In the genomic region with DNA sequence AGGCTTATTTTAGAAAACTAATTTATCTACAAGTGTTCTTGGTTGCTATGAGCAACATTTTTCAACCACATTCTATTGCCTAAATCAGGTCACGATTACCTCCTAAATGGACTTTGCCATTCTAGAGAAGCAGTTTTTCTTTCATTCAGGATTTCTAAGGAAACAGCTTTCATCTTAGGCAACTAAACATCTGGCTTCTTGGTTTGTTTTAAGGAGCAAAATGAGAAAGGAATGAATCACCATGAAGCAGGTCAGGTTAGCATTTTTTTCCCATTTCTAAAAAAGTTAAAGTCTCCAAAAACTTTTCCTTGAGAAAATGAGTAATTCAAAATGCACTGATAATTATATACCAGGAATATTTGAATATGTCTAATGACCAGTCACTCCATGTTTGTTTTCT, we compare ENCODE assay signal across 21 cellular contexts.
DNase-seq lines count a peak whose midpoint lies in the region; ATAC-seq and TF ChIP-seq lines count a peak whose summit lies in the region.
"Had no signal": no experiment of that assay in that cellular context is flagged by ENCODE, and none has a peak within 500 bp of the region (broad histone marks: within the 10 kb centered on the region; RNA-seq: fewer than 3 reads in every experiment).

No MANE protein-coding gene starts in this region.

- H2AFZ ChIP-seq in ACC112 (ENCODE audit: low read length, unreplicated experiment) (no peak overlapping the region), IMR-90 (replicated peaks; ENCODE audit: low read length, poor library complexity) (no peak overlapping the region), mesenchymal stem cell (ENCODE audit: low read depth, low read length) (no peak overlapping the region)

- H3K36me3 ChIP-seq in ACC112 (ENCODE audit: insufficient read depth, low read length) (no peaks in the 10 kb centered on the region), IMR-90 (ENCODE audit: control insufficient read depth, insufficient read depth, low read length) (no peaks in the 10 kb centered on the region), mesenchymal stem cell (ENCODE audit: control insufficient read depth in 1 of 2, insufficient read depth in 2 of 2, low read depth in 1 of 2, low read length in 2 of 2) (no peaks in the 10 kb centered on the region)
- H3K36me3 ChIP-seq: right lobe of liver had no signal

- H2AK5ac ChIP-seq in IMR-90 (ENCODE audit: low read depth, low read length) = no peak overlapping the region
- no peak overlapping the region for H2AK5ac ChIP-seq in mesenchymal stem cell (ENCODE audit: low read length, severe bottlenecking)

- no peak overlapping the region for H4K91ac ChIP-seq in IMR-90 (ENCODE audit: insufficient read depth, low read depth, low read length)
- H4K91ac ChIP-seq in mesenchymal stem cell (ENCODE audit: low read length) = no peak overlapping the region

- H3K27me3 ChIP-seq in ACC112 (ENCODE audit: insufficient read depth, low read length) (no peaks in the 10 kb centered on the region), IMR-90 (ENCODE audit: control insufficient read depth, insufficient read depth, low read length) (no peaks in the 10 kb centered on the region), mesenchymal stem cell (ENCODE audit: control insufficient read depth in 1 of 2, insufficient read depth in 1 of 2, low read length in 2 of 2) (no peaks in the 10 kb centered on the region)
- H3K27me3 ChIP-seq: body of pancreas, right lobe of liver had no signal

- no peak for TF ChIP-seq POLR2A in IMR-90 (IDR thresholded peaks at IDR 0.05; ENCODE audit: low read depth, low read length)

- no peak overlapping the region for H2BK20ac ChIP-seq in IMR-90 (ENCODE audit: low read depth, low read length)

- TF ChIP-seq CTCF in IMR-90 (conservative IDR thresholded peaks at IDR 0.05; ENCODE audit: low read depth, low read length) (no peak), GM10248 (IDR thresholded peaks at IDR 0.05; ENCODE audit: control extremely low read depth, extremely low read depth, low read depth, missing control alignments) (no peak)

- intact Hi-C loops in IMR-90 (cut with micrococcal nuclease) (no loop called here), head of caudate nucleus (cut with DNase I) (loop anchor here (10.0 kb wide), 1 partner anchor 109 kb away; no protein-coding TSS in a partner anchor)

- H3K27ac ChIP-seq in ACC112 (ENCODE audit: low read depth, low read length) (peak overlapping the region; percentile 58), IMR-90 (ENCODE audit: insufficient read depth, low read length) (no peak overlapping the region), mesenchymal stem cell (ENCODE audit: low read length, poor library complexity, severe bottlenecking) (no peak overlapping the region)
- H3K27ac ChIP-seq: right lobe of liver, RWPE1 had no signal

- no peak overlapping the region for H3K4me2 ChIP-seq in IMR-90 (ENCODE audit: low read depth, low read length)
- no peak overlapping the region for H3K4me2 ChIP-seq in mesenchymal stem cell (ENCODE audit: low read length, poor library complexity, severe bottlenecking)

- BruUV-seq in IMR-90 (replicated peaks; lab: Mats Ljungman, UMichigan) = no TSS peak

- H3K4me1 ChIP-seq in ACC112 (ENCODE audit: control insufficient read depth, insufficient read depth, low read length, unreplicated experiment) (peaks cover 20% of the 10 kb centered on the region), IMR-90 (ENCODE audit: control insufficient read depth, insufficient read depth, low read length) (no peaks in the 10 kb centered on the region), mesenchymal stem cell (ENCODE audit: control insufficient read depth, insufficient read depth, low read depth, low read length) (peaks cover 2% of the 10 kb centered on the region)

- H2BK5ac ChIP-seq in IMR-90 (ENCODE audit: low read depth, low read length, poor library complexity, severe bottlenecking) = peak overlapping the region; percentile 56
- H2BK5ac ChIP-seq in mesenchymal stem cell (ENCODE audit: low read depth, low read length, poor library complexity, severe bottlenecking) = no peak overlapping the region

- no peaks in the 10 kb centered on the region for H4K20me1 ChIP-seq in IMR-90 (ENCODE audit: insufficient read depth, low read length)

- H2BK120ac ChIP-seq in IMR-90 (ENCODE audit: low read depth, low read length) = no peak overlapping the region
- no peak overlapping the region for H2BK120ac ChIP-seq in mesenchymal stem cell (ENCODE audit: low read depth, low read length)

- no peak overlapping the region for H4K5ac ChIP-seq in IMR-90 (ENCODE audit: low read depth, low read length)

- DNase-seq in IMR-90 (peak; percentile 87), dedifferentiated amniotic fluid mesenchymal stem cell (ENCODE audit: extremely low spot score) (peak; percentile 60), mesenchymal stem cell (peak; percentile 59), head of caudate nucleus (no peak), GM10248 (ENCODE audit: extremely low spot score) (no peak), retina (no peak), SIG-M5 treated with dmso at 0.1 percent for 504 hours (lab: John Stamatoyannopoulos, UW; ENCODE audit: unreplicated experiment) (no peak)
- DNase-seq: activated CD4-positive, alpha-beta T cell treated with anti-CD3 and anti-CD28 coated beads for 48 hours; activated gamma-delta T cell treated with Interleukin-2 at 50 U/mL for 16 hours; body of pancreas; CD8-positive, alpha-beta memory T cell; DMS79; erythroblast; hypothalamus; NCI-H1048; NCI-H510A treated with DMSO at 0.1 percent for 48 hours; right lobe of liver; stimulated activated naive CD4-positive, alpha-beta T cell treated with Interleukin-2 at 50 U/mL for 16 hours; SW 1271 had no signal

- H3K9ac ChIP-seq in IMR-90 (ENCODE audit: low read depth, low read length) = no peak overlapping the region
- H3K9ac ChIP-seq in mesenchymal stem cell (ENCODE audit: low read length) = peak overlapping the region; percentile 60

- CTCF ChIA-PET in IMR-90 (lab: Yijun Ruan, JAX) = no interaction called here
- CTCF ChIA-PET in GM10248 (lab: Yijun Ruan, JAX) = no interaction called here

- no peak overlapping the region for H3K14ac ChIP-seq in IMR-90 (replicated peaks; ENCODE audit: low read depth, low read length)
- no peak overlapping the region for H3K14ac ChIP-seq in mesenchymal stem cell (ENCODE audit: low read length in 2 of 2)

- H2BK12ac ChIP-seq in mesenchymal stem cell (ENCODE audit: low read length in 2 of 2) = no peak overlapping the region

- H3K79me1 ChIP-seq in IMR-90 (ENCODE audit: low read depth in 1 of 2, low read length in 2 of 2) (no peaks in the 10 kb centered on the region), mesenchymal stem cell (replicated peaks; ENCODE audit: low read length, poor library complexity, severe bottlenecking) (peaks cover 12% of the 10 kb centered on the region)

- H3K4me3 ChIP-seq in ACC112 (ENCODE audit: low read depth, low read length) (peak overlapping the region; percentile 9; the same call in 1 of the 2 replicates), IMR-90 (ENCODE audit: insufficient read depth, low read depth, low read length) (no peak overlapping the region), mesenchymal stem cell (ENCODE audit: insufficient read depth in 1 of 2, low read depth in 1 of 2, low read length in 2 of 2) (no peak overlapping the region)
- H3K4me3 ChIP-seq: body of pancreas, right lobe of liver had no signal

- no peak for TF ChIP-seq RAD21 in IMR-90 (IDR thresholded peaks at IDR 0.05; ENCODE audit: low read length)

- H4K8ac ChIP-seq in IMR-90 (ENCODE audit: low read depth in 2 of 2, low read length in 2 of 2) (no peak overlapping the region), mesenchymal stem cell (ENCODE audit: low read length) (no peak overlapping the region)

- dilution Hi-C loops in IMR-90 (cut with HindIII; ENCODE audit: low sequenced_read_pairs, unreplicated experiment) = no loop called here

- no peaks in the 10 kb centered on the region; the same call in 1 of the 2 replicates for H3K9me1 ChIP-seq in IMR-90 (ENCODE audit: insufficient read depth, low read length)

- in situ Hi-C loops in IMR-90 (cut with MboI; ENCODE audit: low sequenced_read_pairs) = no loop called here

- H3K56ac ChIP-seq in IMR-90 (ENCODE audit: extremely low read depth, insufficient read depth, low read length) = no peak overlapping the region

- peak; percentile 79 for ATAC-seq in IMR-90 (ENCODE audit: low read depth)
- ATAC-seq: body of pancreas, right lobe of liver had no signal

- WGBS in IMR-90 (ENCODE audit: extremely low coverage in 2 of 2, insufficient read length in 1 of 2), 2 experiments = no CpG with 5 or more reads among the region's 1 CpG
- 63% methylated on average over 1 of the region's 1 CpG for WGBS in mesenchymal stem cell

- H3K23ac ChIP-seq in IMR-90 (ENCODE audit: low read depth, low read length) (no peak overlapping the region), mesenchymal stem cell (ENCODE audit: low read length in 2 of 2) (no peak overlapping the region)

- no peak overlapping the region for H3K4ac ChIP-seq in IMR-90 (ENCODE audit: low read depth, low read length)
- no peak overlapping the region for H3K4ac ChIP-seq in mesenchymal stem cell (ENCODE audit: low read depth in 1 of 2, low read length in 2 of 2)

- H3K18ac ChIP-seq in IMR-90 (ENCODE audit: low read depth, low read length) (no peak overlapping the region), mesenchymal stem cell (ENCODE audit: low read depth in 1 of 2, low read length in 2 of 2) (no peak overlapping the region)

- H2BK15ac ChIP-seq in IMR-90 (ENCODE audit: low read depth, low read length) (no peak overlapping the region), mesenchymal stem cell (ENCODE audit: low read depth, poor library complexity, severe bottlenecking) (no peak overlapping the region)

- POLR2A ChIA-PET in IMR-90 (lab: Charles Lee; ENCODE audit: unreplicated experiment) (no interaction called here), GM10248 (lab: Yijun Ruan, JAX) (no interaction called here)

- H3K79me2 ChIP-seq in ACC112 (ENCODE audit: control insufficient read depth, insufficient read depth, low read length, unreplicated experiment) = peaks cover 3% of the 10 kb centered on the region

- no peak overlapping the region for H2AK9ac ChIP-seq in IMR-90 (replicated peaks; ENCODE audit: low read depth, low read length, poor library complexity)

- H3K9me3 ChIP-seq in IMR-90 (ENCODE audit: control insufficient read depth, insufficient read depth, low read length) (no peaks in the 10 kb centered on the region), mesenchymal stem cell (ENCODE audit: control insufficient read depth, low read length) (no peaks in the 10 kb centered on the region)
- H3K9me3 ChIP-seq: body of pancreas, right lobe of liver had no signal

TF ChIP-seq in IMR-90, 13 proteins besides CTCF, POLR2A, EP300 and RAD21:
- TF ChIP-seq CEBPB (IDR thresholded peaks at IDR 0.05; ENCODE audit: low read depth, low read length) (peak; percentile 35), FOS (IDR thresholded peaks at IDR 0.05; ENCODE audit: low read depth, low read length) (0 out of 2 replicates have a peak, but pooled peaks have one; percentile 30), MAFK (IDR thresholded peaks at IDR 0.05; ENCODE audit: low read depth, low read length) (no peak)

Comparison
In these comparisons a context has a peak if more than half of its experiments do, and no peak if none do; other contexts are left out.
1. DNase-seq: peak in IMR-90 (single experiment), dedifferentiated amniotic fluid mesenchymal stem cell (single experiment) and mesenchymal stem cell (single experiment); none in head of caudate nucleus (0 of 42), GM10248 (single experiment), retina (single experiment) and SIG-M5 treated with dmso at 0.1 percent for 504 hours (single experiment).